In the genomic region with DNA sequence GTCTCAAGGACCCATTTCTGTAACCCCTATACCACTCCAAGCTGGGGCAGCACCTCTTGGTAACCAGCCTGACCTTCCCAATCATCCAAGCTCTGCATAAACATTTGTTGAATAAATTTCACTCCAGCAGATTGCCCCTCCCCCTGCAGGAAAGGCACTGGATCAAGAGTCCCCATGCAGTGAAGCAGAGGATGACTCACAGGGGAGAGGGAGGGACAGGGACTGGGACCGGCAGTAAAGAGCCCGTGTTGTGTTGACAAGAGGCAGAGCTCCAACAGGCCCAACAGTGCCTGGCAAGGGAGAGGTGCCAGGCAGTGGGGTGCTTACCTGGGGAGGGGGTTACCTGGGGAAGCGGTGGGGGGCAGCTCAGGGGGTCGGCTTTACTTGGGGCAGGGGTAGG, we compare ENCODE assay signal across 1 cellular context.
TF ChIP-seq lines count a peak whose summit lies in the region.

No MANE protein-coding gene starts in this region.

TF ChIP-seq in HepG2, 621 proteins besides CTCF, POLR2A, EP300 and RAD21 (continued from another document and continues in another):
- TF ChIP-seq HDAC6 (IDR thresholded peaks at IDR 0.05; ENCODE audit: low read depth, low read length) (no peak), LRRFIP1 (CRISPR knock-in tag; conservative IDR thresholded peaks at IDR 0.05) (no peak), HNF4A (CRISPR knock-in tag; IDR thresholded peaks at IDR 0.05) (no peak), ZFX (CRISPR knock-in tag; IDR thresholded peaks at IDR 0.05; ENCODE audit: low read depth) (no peak; the same call in 1 of the 2 replicates), TEAD2 (CRISPR knock-in tag; IDR thresholded peaks at IDR 0.05) (no peak), ZNF101 (CRISPR knock-in tag; IDR thresholded peaks at IDR 0.05; ENCODE audit: borderline replicate concordance, low read depth) (no peak), PRDM4 (CRISPR knock-in tag; IDR thresholded peaks at IDR 0.05; ENCODE audit: borderline replicate concordance) (no peak), ZNF451 (CRISPR knock-in tag; IDR thresholded peaks at IDR 0.05) (no peak), NR2F6 (IDR thresholded peaks at IDR 0.05) (no peak), NR2F6 (CRISPR knock-in tag; IDR thresholded peaks at IDR 0.05) (peak; percentile 27; the same call in 1 of the 2 replicates), ZNF333 (CRISPR knock-in tag; IDR thresholded peaks at IDR 0.05; ENCODE audit: borderline replicate concordance) (no peak), ZSCAN5A (CRISPR knock-in tag; IDR thresholded peaks at IDR 0.05; ENCODE audit: borderline replicate concordance) (no peak), ZNF24 (IDR thresholded peaks at IDR 0.05) (no peak), ZFP37 (CRISPR knock-in tag; IDR thresholded peaks at IDR 0.05; ENCODE audit: borderline replicate concordance) (no peak), FOXA3 (CRISPR knock-in tag; IDR thresholded peaks at IDR 0.05) (peak; percentile 39; the same call in 1 of the 2 replicates), SSRP1 (CRISPR knock-in tag; IDR thresholded peaks at IDR 0.05) (no peak), SMAD3 (CRISPR knock-in tag; IDR thresholded peaks at IDR 0.05) (no peak), ZNF572 (CRISPR knock-in tag; IDR thresholded peaks at IDR 0.05) (no peak), TBL1XR1 (IDR thresholded peaks at IDR 0.05; ENCODE audit: borderline replicate concordance, low read length, partially characterized antibody) (no peak), ETV5 (CRISPR knock-in tag; IDR thresholded peaks at IDR 0.05; ENCODE audit: borderline replicate concordance) (peak; percentile 23; the same call in 1 of the 2 replicates), HNF1B (CRISPR knock-in tag; IDR thresholded peaks at IDR 0.05) (no peak), FIP1L1 (IDR thresholded peaks at IDR 0.05; ENCODE audit: borderline replicate concordance, insufficient read depth, low read depth, low read length) (no peak)
- TF ChIP-seq, protein P1, sequence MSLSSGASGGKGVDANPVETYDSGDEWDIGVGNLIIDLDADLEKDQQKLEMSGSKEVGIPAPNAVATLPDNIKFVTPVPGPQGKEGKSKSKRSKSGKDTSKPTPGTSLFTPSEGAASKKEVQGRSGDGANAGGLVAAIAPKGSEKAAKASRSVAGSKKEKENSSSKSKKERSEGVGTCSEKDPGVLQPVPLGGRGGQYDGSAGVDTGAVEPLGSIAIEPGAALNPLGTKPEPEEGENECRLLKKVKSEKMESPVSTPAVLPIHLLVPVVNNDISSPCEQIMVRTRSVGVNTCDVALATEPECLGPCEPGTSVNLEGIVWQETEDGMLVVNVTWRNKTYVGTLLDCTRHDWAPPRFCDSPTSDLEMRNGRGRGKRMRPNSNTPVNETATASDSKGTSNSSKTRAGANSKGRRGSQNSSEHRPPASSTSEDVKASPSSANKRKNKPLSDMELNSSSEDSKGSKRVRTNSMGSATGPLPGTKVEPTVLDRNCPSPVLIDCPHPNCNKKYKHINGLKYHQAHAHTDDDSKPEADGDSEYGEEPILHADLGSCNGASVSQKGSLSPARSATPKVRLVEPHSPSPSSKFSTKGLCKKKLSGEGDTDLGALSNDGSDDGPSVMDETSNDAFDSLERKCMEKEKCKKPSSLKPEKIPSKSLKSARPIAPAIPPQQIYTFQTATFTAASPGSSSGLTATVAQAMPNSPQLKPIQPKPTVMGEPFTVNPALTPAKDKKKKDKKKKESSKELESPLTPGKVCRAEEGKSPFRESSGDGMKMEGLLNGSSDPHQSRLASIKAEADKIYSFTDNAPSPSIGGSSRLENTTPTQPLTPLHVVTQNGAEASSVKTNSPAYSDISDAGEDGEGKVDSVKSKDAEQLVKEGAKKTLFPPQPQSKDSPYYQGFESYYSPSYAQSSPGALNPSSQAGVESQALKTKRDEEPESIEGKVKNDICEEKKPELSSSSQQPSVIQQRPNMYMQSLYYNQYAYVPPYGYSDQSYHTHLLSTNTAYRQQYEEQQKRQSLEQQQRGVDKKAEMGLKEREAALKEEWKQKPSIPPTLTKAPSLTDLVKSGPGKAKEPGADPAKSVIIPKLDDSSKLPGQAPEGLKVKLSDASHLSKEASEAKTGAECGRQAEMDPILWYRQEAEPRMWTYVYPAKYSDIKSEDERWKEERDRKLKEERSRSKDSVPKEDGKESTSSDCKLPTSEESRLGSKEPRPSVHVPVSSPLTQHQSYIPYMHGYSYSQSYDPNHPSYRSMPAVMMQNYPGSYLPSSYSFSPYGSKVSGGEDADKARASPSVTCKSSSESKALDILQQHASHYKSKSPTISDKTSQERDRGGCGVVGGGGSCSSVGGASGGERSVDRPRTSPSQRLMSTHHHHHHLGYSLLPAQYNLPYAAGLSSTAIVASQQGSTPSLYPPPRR (CRISPR knock-in tag; IDR thresholded peaks at IDR 0.05; ENCODE audit: borderline replicate concordance), result no peak
- TF ChIP-seq, protein P2, sequence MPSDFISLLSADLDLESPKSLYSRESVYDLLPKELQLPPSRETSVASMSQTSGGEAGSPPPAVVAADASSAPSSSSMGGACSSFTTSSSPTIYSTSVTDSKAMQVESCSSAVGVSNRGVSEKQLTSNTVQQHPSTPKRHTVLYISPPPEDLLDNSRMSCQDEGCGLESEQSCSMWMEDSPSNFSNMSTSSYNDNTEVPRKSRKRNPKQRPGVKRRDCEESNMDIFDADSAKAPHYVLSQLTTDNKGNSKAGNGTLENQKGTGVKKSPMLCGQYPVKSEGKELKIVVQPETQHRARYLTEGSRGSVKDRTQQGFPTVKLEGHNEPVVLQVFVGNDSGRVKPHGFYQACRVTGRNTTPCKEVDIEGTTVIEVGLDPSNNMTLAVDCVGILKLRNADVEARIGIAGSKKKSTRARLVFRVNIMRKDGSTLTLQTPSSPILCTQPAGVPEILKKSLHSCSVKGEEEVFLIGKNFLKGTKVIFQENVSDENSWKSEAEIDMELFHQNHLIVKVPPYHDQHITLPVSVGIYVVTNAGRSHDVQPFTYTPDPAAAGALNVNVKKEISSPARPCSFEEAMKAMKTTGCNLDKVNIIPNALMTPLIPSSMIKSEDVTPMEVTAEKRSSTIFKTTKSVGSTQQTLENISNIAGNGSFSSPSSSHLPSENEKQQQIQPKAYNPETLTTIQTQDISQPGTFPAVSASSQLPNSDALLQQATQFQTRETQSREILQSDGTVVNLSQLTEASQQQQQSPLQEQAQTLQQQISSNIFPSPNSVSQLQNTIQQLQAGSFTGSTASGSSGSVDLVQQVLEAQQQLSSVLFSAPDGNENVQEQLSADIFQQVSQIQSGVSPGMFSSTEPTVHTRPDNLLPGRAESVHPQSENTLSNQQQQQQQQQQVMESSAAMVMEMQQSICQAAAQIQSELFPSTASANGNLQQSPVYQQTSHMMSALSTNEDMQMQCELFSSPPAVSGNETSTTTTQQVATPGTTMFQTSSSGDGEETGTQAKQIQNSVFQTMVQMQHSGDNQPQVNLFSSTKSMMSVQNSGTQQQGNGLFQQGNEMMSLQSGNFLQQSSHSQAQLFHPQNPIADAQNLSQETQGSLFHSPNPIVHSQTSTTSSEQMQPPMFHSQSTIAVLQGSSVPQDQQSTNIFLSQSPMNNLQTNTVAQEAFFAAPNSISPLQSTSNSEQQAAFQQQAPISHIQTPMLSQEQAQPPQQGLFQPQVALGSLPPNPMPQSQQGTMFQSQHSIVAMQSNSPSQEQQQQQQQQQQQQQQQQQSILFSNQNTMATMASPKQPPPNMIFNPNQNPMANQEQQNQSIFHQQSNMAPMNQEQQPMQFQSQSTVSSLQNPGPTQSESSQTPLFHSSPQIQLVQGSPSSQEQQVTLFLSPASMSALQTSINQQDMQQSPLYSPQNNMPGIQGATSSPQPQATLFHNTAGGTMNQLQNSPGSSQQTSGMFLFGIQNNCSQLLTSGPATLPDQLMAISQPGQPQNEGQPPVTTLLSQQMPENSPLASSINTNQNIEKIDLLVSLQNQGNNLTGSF (CRISPR knock-in tag; IDR thresholded peaks at IDR 0.05), result no peak
- TF ChIP-seq, protein P3, sequence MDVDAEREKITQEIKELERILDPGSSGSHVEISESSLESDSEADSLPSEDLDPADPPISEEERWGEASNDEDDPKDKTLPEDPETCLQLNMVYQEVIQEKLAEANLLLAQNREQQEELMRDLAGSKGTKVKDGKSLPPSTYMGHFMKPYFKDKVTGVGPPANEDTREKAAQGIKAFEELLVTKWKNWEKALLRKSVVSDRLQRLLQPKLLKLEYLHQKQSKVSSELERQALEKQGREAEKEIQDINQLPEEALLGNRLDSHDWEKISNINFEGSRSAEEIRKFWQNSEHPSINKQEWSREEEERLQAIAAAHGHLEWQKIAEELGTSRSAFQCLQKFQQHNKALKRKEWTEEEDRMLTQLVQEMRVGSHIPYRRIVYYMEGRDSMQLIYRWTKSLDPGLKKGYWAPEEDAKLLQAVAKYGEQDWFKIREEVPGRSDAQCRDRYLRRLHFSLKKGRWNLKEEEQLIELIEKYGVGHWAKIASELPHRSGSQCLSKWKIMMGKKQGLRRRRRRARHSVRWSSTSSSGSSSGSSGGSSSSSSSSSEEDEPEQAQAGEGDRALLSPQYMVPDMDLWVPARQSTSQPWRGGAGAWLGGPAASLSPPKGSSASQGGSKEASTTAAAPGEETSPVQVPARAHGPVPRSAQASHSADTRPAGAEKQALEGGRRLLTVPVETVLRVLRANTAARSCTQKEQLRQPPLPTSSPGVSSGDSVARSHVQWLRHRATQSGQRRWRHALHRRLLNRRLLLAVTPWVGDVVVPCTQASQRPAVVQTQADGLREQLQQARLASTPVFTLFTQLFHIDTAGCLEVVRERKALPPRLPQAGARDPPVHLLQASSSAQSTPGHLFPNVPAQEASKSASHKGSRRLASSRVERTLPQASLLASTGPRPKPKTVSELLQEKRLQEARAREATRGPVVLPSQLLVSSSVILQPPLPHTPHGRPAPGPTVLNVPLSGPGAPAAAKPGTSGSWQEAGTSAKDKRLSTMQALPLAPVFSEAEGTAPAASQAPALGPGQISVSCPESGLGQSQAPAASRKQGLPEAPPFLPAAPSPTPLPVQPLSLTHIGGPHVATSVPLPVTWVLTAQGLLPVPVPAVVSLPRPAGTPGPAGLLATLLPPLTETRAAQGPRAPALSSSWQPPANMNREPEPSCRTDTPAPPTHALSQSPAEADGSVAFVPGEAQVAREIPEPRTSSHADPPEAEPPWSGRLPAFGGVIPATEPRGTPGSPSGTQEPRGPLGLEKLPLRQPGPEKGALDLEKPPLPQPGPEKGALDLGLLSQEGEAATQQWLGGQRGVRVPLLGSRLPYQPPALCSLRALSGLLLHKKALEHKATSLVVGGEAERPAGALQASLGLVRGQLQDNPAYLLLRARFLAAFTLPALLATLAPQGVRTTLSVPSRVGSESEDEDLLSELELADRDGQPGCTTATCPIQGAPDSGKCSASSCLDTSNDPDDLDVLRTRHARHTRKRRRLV (CRISPR knock-in tag; IDR thresholded peaks at IDR 0.05), result 0 out of 2 replicates have a peak, but pooled peaks have one; percentile 35
- TF ChIP-seq, protein P4, sequence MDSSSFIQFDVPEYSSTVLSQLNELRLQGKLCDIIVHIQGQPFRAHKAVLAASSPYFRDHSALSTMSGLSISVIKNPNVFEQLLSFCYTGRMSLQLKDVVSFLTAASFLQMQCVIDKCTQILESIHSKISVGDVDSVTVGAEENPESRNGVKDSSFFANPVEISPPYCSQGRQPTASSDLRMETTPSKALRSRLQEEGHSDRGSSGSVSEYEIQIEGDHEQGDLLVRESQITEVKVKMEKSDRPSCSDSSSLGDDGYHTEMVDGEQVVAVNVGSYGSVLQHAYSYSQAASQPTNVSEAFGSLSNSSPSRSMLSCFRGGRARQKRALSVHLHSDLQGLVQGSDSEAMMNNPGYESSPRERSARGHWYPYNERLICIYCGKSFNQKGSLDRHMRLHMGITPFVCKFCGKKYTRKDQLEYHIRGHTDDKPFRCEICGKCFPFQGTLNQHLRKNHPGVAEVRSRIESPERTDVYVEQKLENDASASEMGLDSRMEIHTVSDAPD (CRISPR knock-in tag; IDR thresholded peaks at IDR 0.05), result no peak
